Comparison of ENCODE assay signal across 23 cellular contexts in the genomic region with DNA sequence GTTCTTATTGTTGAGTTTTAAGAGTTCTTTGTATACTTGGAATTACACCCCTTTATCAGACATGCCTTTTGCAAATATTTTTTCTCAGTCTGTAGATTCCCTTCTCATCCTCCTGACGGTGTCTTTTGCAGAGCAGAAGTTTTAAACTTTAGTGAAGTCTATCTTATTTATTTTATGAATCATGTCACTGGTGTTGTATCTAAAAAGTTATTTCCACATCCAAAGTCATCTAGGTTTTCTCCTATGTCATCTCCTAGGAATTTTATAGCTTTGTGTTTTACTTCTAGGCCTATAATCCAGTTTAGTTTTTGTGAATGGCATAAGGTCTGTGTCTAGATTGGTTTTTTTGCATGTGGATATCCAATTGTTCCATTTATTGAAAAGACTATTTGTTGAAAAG.
DNase-seq lines count a peak whose midpoint lies in the region; ATAC-seq, FAIRE-seq and TF ChIP-seq lines count a peak whose summit lies in the region.
"Had no signal": no experiment of that assay in that cellular context is flagged by ENCODE, and none has a peak within 500 bp of the region (broad histone marks: within the 10 kb centered on the region; RNA-seq: fewer than 3 reads in every experiment).

No MANE protein-coding gene starts in this region.

- H3K4me3 Mint-ChIP-seq in activated CD4-positive, alpha-beta T cell treated with anti-CD3 and anti-CD28 coated beads, Interleukin-2, amount 10 ng/mL, durations not matched to agents 7 days and 5 days: no peak overlapping the region
- H3K4me3 Mint-ChIP-seq: CD14-positive monocyte; CD4-positive, alpha-beta T cell; CD8-positive, alpha-beta memory T cell; GM23338; H9 had no signal

- DNase-seq in IMR-90 (peak; percentile 57), adipocyte (ENCODE audit: low read depth) (peak; percentile 26), iris pigment epithelial cell (ENCODE audit: low read depth) (peak; percentile 18), frontal cortex (ENCODE audit: low spot score in 2 of 2) (no peak), GM19239 (ENCODE audit: insufficient read length, low spot score) (no peak)
- no peak for DNase-seq in activated CD4-positive, alpha-beta T cell treated with anti-CD3 and anti-CD28 coated beads, Interleukin-2, amount 10 ng/mL, durations not matched to agents 7 days and 5 days
- DNase-seq: 8988T; ACHN; AML-193; BE2C; CD4-positive, alpha-beta T cell; CD8-positive, alpha-beta memory T cell; DMS 273 treated with DMSO at 0.1 percent for 48 hours; DMS79; GF-D8; H9 had no signal

- no peak overlapping the region for H3K23ac ChIP-seq in IMR-90 (ENCODE audit: low read depth, low read length)

- no peak overlapping the region for H4K5ac ChIP-seq in IMR-90 (ENCODE audit: low read depth, low read length)

- no peaks in the 10 kb centered on the region for H3K9me1 ChIP-seq in IMR-90 (ENCODE audit: insufficient read depth, low read length)

- dilution Hi-C loops in IMR-90 (cut with HindIII; ENCODE audit: low sequenced_read_pairs, unreplicated experiment): no loop called here

- no CpG with 5 or more reads among the region's 1 CpG for WGBS in IMR-90 (ENCODE audit: extremely low coverage in 2 of 2, insufficient read length in 1 of 2), 2 experiments

- H3K27me3 ChIP-seq in IMR-90 (ENCODE audit: control insufficient read depth, insufficient read depth, low read length) (no peaks in the 10 kb centered on the region), adipocyte (replicated peaks; ENCODE audit: control insufficient read depth, insufficient read depth, low read length) (no peaks in the 10 kb centered on the region)
- H3K27me3 ChIP-seq: BE2C; BLaER1 treated with 17β-estradiol and CSF1 and Interleukin-3, amounts not matched to agents 10 nM and 100 nM had no signal

- H3K27ac ChIP-seq in IMR-90 (ENCODE audit: insufficient read depth, low read length): no peak overlapping the region
- H3K27ac ChIP-seq: A549; BLaER1 treated with 17β-estradiol and CSF1 and Interleukin-3, amounts not matched to agents 10 nM and 100 nM had no signal

- TF ChIP-seq CTCF in IMR-90 (conservative IDR thresholded peaks at IDR 0.05; ENCODE audit: low read depth, low read length): no peak

- no peak for TF ChIP-seq RAD21 in IMR-90 (IDR thresholded peaks at IDR 0.05; ENCODE audit: low read length)

- no peak overlapping the region for H2AK9ac ChIP-seq in IMR-90 (replicated peaks; ENCODE audit: low read depth, low read length, poor library complexity)

- peaks cover 3% of the 10 kb centered on the region; the same call in 1 of the 2 replicates for H3K4me1 ChIP-seq in IMR-90 (ENCODE audit: control insufficient read depth, insufficient read depth, low read length)
- H3K4me1 ChIP-seq in adipocyte (ENCODE audit: control insufficient read depth, insufficient read depth, low read length): peaks cover 7% of the 10 kb centered on the region
- H3K4me1 ChIP-seq: A549, BE2C had no signal

- no peak overlapping the region for H2AK5ac ChIP-seq in IMR-90 (ENCODE audit: low read depth, low read length)

- H2BK120ac ChIP-seq in IMR-90 (ENCODE audit: low read depth, low read length): no peak overlapping the region

- H2AFZ ChIP-seq in IMR-90 (replicated peaks; ENCODE audit: low read length, poor library complexity): no peak overlapping the region
- H2AFZ ChIP-seq: GM23338 had no signal

- POLR2A ChIA-PET in IMR-90 (lab: Charles Lee; ENCODE audit: unreplicated experiment): no interaction called here
- POLR2A ChIA-PET in activated CD4-positive, alpha-beta T cell treated with anti-CD3 and anti-CD28 coated beads, Interleukin-2, amount 10 ng/mL, durations not matched to agents 7 days and 5 days (lab: Charles Lee): no interaction called here

- H2BK5ac ChIP-seq in IMR-90 (ENCODE audit: low read depth, low read length, poor library complexity, severe bottlenecking): no peak overlapping the region

- H3K9me3 ChIP-seq in IMR-90 (ENCODE audit: control insufficient read depth, insufficient read depth, low read length): peaks cover 3% of the 10 kb centered on the region; the same call in 1 of the 2 replicates
- peaks cover 15% of the 10 kb centered on the region for H3K9me3 ChIP-seq in adipocyte (ENCODE audit: control insufficient read depth, low read length)
- H3K9me3 ChIP-seq: BE2C had no signal

- no peaks in the 10 kb centered on the region for H3K4me1 Mint-ChIP-seq in activated CD4-positive, alpha-beta T cell treated with anti-CD3 and anti-CD28 coated beads, Interleukin-2, amount 10 ng/mL, durations not matched to agents 7 days and 5 days
- H3K4me1 Mint-ChIP-seq: CD14-positive monocyte; CD8-positive, alpha-beta memory T cell; GM23338; H9 had no signal

- no peak overlapping the region for H3K4ac ChIP-seq in IMR-90 (ENCODE audit: low read depth, low read length)

- no peaks in the 10 kb centered on the region for H3K79me1 ChIP-seq in IMR-90 (ENCODE audit: low read depth in 1 of 2, low read length in 2 of 2)

- intact Hi-C loops in IMR-90 (cut with micrococcal nuclease): no loop called here

- in situ Hi-C loops in IMR-90 (cut with MboI; ENCODE audit: low sequenced_read_pairs): no loop called here

- H3K9me3 Mint-ChIP-seq in activated CD4-positive, alpha-beta T cell treated with anti-CD3 and anti-CD28 coated beads, Interleukin-2, amount 10 ng/mL, durations not matched to agents 7 days and 5 days: peaks cover 26% of the 10 kb centered on the region

- FAIRE-seq in frontal cortex (lab: Jason Lieb, UNC) (no peak), GM19239 (lab: Jason Lieb, UNC) (no peak)
- FAIRE-seq: D721Med, GM12892 had no signal

- no peak for TF ChIP-seq POLR2A in IMR-90 (IDR thresholded peaks at IDR 0.05; ENCODE audit: low read depth, low read length)

- H4K20me1 ChIP-seq in IMR-90 (ENCODE audit: insufficient read depth, low read length): no peaks in the 10 kb centered on the region
- H4K20me1 ChIP-seq: BLaER1 treated with 17β-estradiol and CSF1 and Interleukin-3, amounts not matched to agents 10 nM and 100 nM had no signal

- BruUV-seq in IMR-90 (replicated peaks; lab: Mats Ljungman, UMichigan): no TSS peak

- no peak overlapping the region for H2BK15ac ChIP-seq in IMR-90 (ENCODE audit: low read depth, low read length)

- H3K9ac ChIP-seq in IMR-90 (ENCODE audit: low read depth, low read length) (no peak overlapping the region), adipocyte (ENCODE audit: low read length) (no peak overlapping the region)
- H3K9ac ChIP-seq: BLaER1 treated with 17β-estradiol and CSF1 and Interleukin-3, amounts not matched to agents 10 nM and 100 nM had no signal

- H3K14ac ChIP-seq in IMR-90 (replicated peaks; ENCODE audit: low read depth, low read length): no peak overlapping the region

- H3K4me2 ChIP-seq in IMR-90 (ENCODE audit: low read depth, low read length): no peak overlapping the region
- H3K4me2 ChIP-seq: A549; BLaER1 treated with 17β-estradiol and CSF1 and Interleukin-3, amounts not matched to agents 10 nM and 100 nM; GM23338 had no signal

- no peak overlapping the region for H4K8ac ChIP-seq in IMR-90 (ENCODE audit: low read depth in 2 of 2, low read length in 2 of 2)

- H3K18ac ChIP-seq in IMR-90 (ENCODE audit: low read depth, low read length): no peak overlapping the region

- H3K36me3 ChIP-seq in IMR-90 (ENCODE audit: control insufficient read depth, insufficient read depth, low read length) (no peaks in the 10 kb centered on the region), adipocyte (ENCODE audit: control insufficient read depth, insufficient read depth, low read length, severe bottlenecking) (no peaks in the 10 kb centered on the region)
- H3K36me3 ChIP-seq: BE2C had no signal

- H3K36me3 Mint-ChIP-seq in activated CD4-positive, alpha-beta T cell treated with anti-CD3 and anti-CD28 coated beads, Interleukin-2, amount 10 ng/mL, durations not matched to agents 7 days and 5 days (ENCODE audit: low read depth): no peaks in the 10 kb centered on the region

- H3K56ac ChIP-seq in IMR-90 (ENCODE audit: extremely low read depth, insufficient read depth, low read length): no peak overlapping the region

- CTCF ChIA-PET in IMR-90 (lab: Yijun Ruan, JAX): no interaction called here
- CTCF ChIA-PET in activated CD4-positive, alpha-beta T cell treated with anti-CD3 and anti-CD28 coated beads, Interleukin-2, amount 10 ng/mL, durations not matched to agents 7 days and 5 days (lab: Charles Lee): no interaction called here

- ATAC-seq in IMR-90 (ENCODE audit: low read depth): no peak; the same call in none of the 2 replicates
- ATAC-seq: A549, GM23338, HCT116 had no signal

- no peaks in the 10 kb centered on the region for H3K27me3 Mint-ChIP-seq in activated CD4-positive, alpha-beta T cell treated with anti-CD3 and anti-CD28 coated beads, Interleukin-2, amount 10 ng/mL, durations not matched to agents 7 days and 5 days
- H3K27me3 Mint-ChIP-seq: CD4-positive, alpha-beta T cell; CD8-positive, alpha-beta memory T cell had no signal

- H3K27ac Mint-ChIP-seq in activated CD4-positive, alpha-beta T cell treated with anti-CD3 and anti-CD28 coated beads, Interleukin-2, amount 10 ng/mL, durations not matched to agents 7 days and 5 days: no peak overlapping the region
- H3K27ac Mint-ChIP-seq: CD14-positive monocyte; CD4-positive, alpha-beta T cell; CD8-positive, alpha-beta memory T cell; GM23338; H9 had no signal

- no peak overlapping the region for H2BK20ac ChIP-seq in IMR-90 (ENCODE audit: low read depth, low read length)

- no peak overlapping the region for H4K91ac ChIP-seq in IMR-90 (ENCODE audit: insufficient read depth, low read depth, low read length)

- H3K4me3 ChIP-seq in IMR-90 (ENCODE audit: insufficient read depth, low read depth, low read length) (no peak overlapping the region), adipocyte (ENCODE audit: low read length) (no peak overlapping the region)
- H3K4me3 ChIP-seq: A549; BLaER1 treated with 17β-estradiol and CSF1 and Interleukin-3, amounts not matched to agents 10 nM and 100 nM; GM23338 had no signal

TF ChIP-seq in IMR-90, 13 proteins besides CTCF, POLR2A, EP300 and RAD21:
- no peak for TF ChIP-seq FOS (IDR thresholded peaks at IDR 0.05; ENCODE audit: low read depth, low read length)
- TF ChIP-seq CHD1 (IDR thresholded peaks at IDR 0.05; ENCODE audit: low read depth, low read length): no peak
- TF ChIP-seq CEBPB (IDR thresholded peaks at IDR 0.05; ENCODE audit: low read depth, low read length): no peak
- no peak for TF ChIP-seq SMC3 (IDR thresholded peaks at IDR 0.05; ENCODE audit: low read depth, low read length)
- TF ChIP-seq USF2 (IDR thresholded peaks at IDR 0.05; ENCODE audit: low read depth, low read length): no peak

Comparison
In these comparisons a context has a peak if more than half of its experiments do, and no peak if none do; other contexts are left out.
1. DNase-seq: peak in IMR-90 (single experiment), adipocyte (single experiment) and iris pigment epithelial cell (single experiment); none in frontal cortex (0 of 2), GM19239 (single experiment) and activated CD4-positive, alpha-beta T cell treated with anti-CD3 and anti-CD28 coated beads, Interleukin-2, amount 10 ng/mL, durations not matched to agents 7 days and 5 days (single experiment).